Comparison of ENCODE assay signal across 11 cellular contexts in genomic region chr7:70193514-70193913, GRCh38.
DNase-seq lines count a peak whose midpoint lies in the region; ATAC-seq and TF ChIP-seq lines count a peak whose summit lies in the region.
"Had no signal": no experiment of that assay in that cellular context is flagged by ENCODE, and none has a peak within 500 bp of the region (broad histone marks: within the 10 kb centered on the region; RNA-seq: fewer than 3 reads in every experiment).

No MANE protein-coding gene starts in this region.

- H3K79me2 ChIP-seq in OCI-LY3 (ENCODE audit: low read length): no peaks in the 10 kb centered on the region

- intact Hi-C loops in left ventricle myocardium superior (cut with micrococcal nuclease) (no loop called here), transverse colon (cut with DNase I; ENCODE audit: low total_unique reads) (no loop called here)

- H3K4me3 ChIP-seq in cardiac muscle cell (no peak overlapping the region), OCI-LY3 (ENCODE audit: low read length) (no peak overlapping the region), transverse colon (no peak overlapping the region)

- no peaks in the 10 kb centered on the region for H3K27me3 ChIP-seq in cardiac muscle cell
- H3K27me3 ChIP-seq in OCI-LY3 (ENCODE audit: low read depth, low read length): no peaks in the 10 kb centered on the region
- H3K27me3 ChIP-seq in transverse colon: no peaks in the 10 kb centered on the region

- H3K27ac ChIP-seq in cardiac muscle cell (no peak overlapping the region), OCI-LY3 (ENCODE audit: low read length) (no peak overlapping the region), transverse colon (no peak overlapping the region)

- no peak overlapping the region for H2AFZ ChIP-seq in OCI-LY3 (ENCODE audit: low read depth, low read length)

- H3K9ac ChIP-seq in OCI-LY3 (ENCODE audit: low read length): no peak overlapping the region

- TF ChIP-seq EP300 in transverse colon (IDR thresholded peaks at IDR 0.05; ENCODE audit: low read depth): no peak

- 44 to 49% methylated on average over 4 of the region's 4 CpGs for WGBS in transverse colon (ENCODE audit: low coverage in 1 of 2), 2 donors

- DNase-seq in cardiac muscle cell (ENCODE audit: low read depth in 1 of 2, low spot score in 1 of 2): peak in 1 of 2 donors; percentile 45
- no peak for DNase-seq in left ventricle myocardium superior
- DNase-seq in fibroblast of peridontal ligament (ENCODE audit: extremely low read depth): peak; percentile 8
- DNase-seq in transverse colon: peak; percentile 11
- no peak for DNase-seq in occipital lobe (lab: John Stamatoyannopoulos, UW)
- DNase-seq in stimulated activated CD4-positive, alpha-beta T cell treated with anti-CD3 and anti-CD28 coated beads, Interleukin-4, amount 100 ng/mL, for 1 hour: no peak
- DNase-seq: activated CD4-positive, alpha-beta memory T cell treated with anti-CD3 and anti-CD28 coated beads for 36 hours; stimulated activated naive B cell treated with anti-CD40 and anti-IgM and Interleukin-4, amounts not matched to agents 10 μg/mL and 1 μg/mL and 100 μg/mL, for 72 hours had no signal

- no peak for TF ChIP-seq POLR2A in transverse colon (IDR thresholded peaks at IDR 0.05)

- no peaks in the 10 kb centered on the region for H3K9me3 ChIP-seq in cardiac muscle cell (ENCODE audit: low read depth)
- no peaks in the 10 kb centered on the region for H3K9me3 ChIP-seq in OCI-LY3 (ENCODE audit: insufficient read depth, low read length)
- H3K9me3 ChIP-seq in transverse colon: no peaks in the 10 kb centered on the region

- TF ChIP-seq CTCF in cardiac muscle cell (IDR thresholded peaks at IDR 0.05; ENCODE audit: low read depth, low read length): peak; percentile 38
- peak; percentile 34 for TF ChIP-seq CTCF in OCI-LY3 (IDR thresholded peaks at IDR 0.05; ENCODE audit: low read depth, low read length)
- TF ChIP-seq CTCF in transverse colon (IDR thresholded peaks at IDR 0.05): peak; percentile 16 to 34 (median 30)

- H3K4me2 ChIP-seq in OCI-LY3 (ENCODE audit: low read length): no peak overlapping the region

- in situ Hi-C loops in transverse colon (cut with MboI; ENCODE audit: low pct_ligation_motif_present in 1 of 4, low pct_unique_long_range_greater_than_20kb in 1 of 4, low sequenced_read_pairs in 3 of 4): loop anchor here in 2 of 4 donors (25.0 kb wide), 1 partner anchor 494 kb away; no protein-coding TSS in a partner anchor

- ATAC-seq in left ventricle myocardium superior (no peak), HG02852 (IDR thresholded peaks at IDR 0.05; ENCODE audit: unreplicated experiment) (no peak)
- ATAC-seq: natural killer cell treated with Interleukin-12 subunit alpha and Interleukin-12 subunit beta and Interleukin-15 and Interleukin-18, amount 100 ng/mL, for 72 hours; stimulated activated naive B cell treated with anti-CD40 and anti-IgM and Interleukin-4, amounts not matched to agents 10 μg/mL and 1 μg/mL and 100 μg/mL, for 72 hours had no signal

- H3K4me1 ChIP-seq in cardiac muscle cell (ENCODE audit: low read depth) (no peaks in the 10 kb centered on the region), OCI-LY3 (ENCODE audit: low read length) (no peaks in the 10 kb centered on the region), transverse colon (no peaks in the 10 kb centered on the region)

- H3K36me3 ChIP-seq in cardiac muscle cell (no peaks in the 10 kb centered on the region), OCI-LY3 (replicated peaks; ENCODE audit: low read depth, low read length) (no peaks in the 10 kb centered on the region), transverse colon (no peaks in the 10 kb centered on the region)

- H4K20me1 ChIP-seq in OCI-LY3 (ENCODE audit: insufficient read depth, low read length): no peaks in the 10 kb centered on the region

Comparison
In these comparisons a context has a peak if more than half of its experiments do, and no peak if none do; other contexts are left out.
1. DNase-seq: peak in fibroblast of peridontal ligament (single experiment) and transverse colon (single experiment); none in left ventricle myocardium superior (single experiment), occipital lobe (single experiment) and stimulated activated CD4-positive, alpha-beta T cell treated with anti-CD3 and anti-CD28 coated beads, Interleukin-4, amount 100 ng/mL, for 1 hour (single experiment).
2. Peak in every context shown above with its lines, with median percentiles within 50 percentile points of each other: CTCF ChIP-seq.